ENCODE assay signal across 2 cellular contexts in the genomic region with DNA sequence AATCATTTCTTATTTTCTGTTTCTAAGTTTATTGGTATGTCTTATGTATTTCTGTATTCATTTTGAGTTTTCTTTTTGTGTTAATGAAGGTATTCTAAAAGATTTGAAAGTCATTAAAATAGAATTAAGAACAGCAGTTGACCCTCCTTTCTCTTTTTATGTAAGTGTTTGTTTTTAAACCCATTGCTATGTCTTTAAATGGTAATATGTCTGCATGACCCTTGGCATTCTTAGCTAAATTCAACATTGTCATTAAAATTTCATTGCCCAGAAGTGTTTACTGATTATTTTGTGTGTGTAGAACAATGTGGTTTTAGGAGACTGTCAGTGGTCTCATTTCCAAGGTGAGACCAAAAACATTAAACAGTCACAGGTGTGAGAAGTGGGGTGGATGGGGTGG.
TF ChIP-seq lines count a peak whose summit lies in the region.

No MANE protein-coding gene starts in this region.

TF ChIP-seq in GM23338, 12 proteins besides CTCF, POLR2A, EP300 and RAD21 (continued from another document):
- TF ChIP-seq, protein P1, sequence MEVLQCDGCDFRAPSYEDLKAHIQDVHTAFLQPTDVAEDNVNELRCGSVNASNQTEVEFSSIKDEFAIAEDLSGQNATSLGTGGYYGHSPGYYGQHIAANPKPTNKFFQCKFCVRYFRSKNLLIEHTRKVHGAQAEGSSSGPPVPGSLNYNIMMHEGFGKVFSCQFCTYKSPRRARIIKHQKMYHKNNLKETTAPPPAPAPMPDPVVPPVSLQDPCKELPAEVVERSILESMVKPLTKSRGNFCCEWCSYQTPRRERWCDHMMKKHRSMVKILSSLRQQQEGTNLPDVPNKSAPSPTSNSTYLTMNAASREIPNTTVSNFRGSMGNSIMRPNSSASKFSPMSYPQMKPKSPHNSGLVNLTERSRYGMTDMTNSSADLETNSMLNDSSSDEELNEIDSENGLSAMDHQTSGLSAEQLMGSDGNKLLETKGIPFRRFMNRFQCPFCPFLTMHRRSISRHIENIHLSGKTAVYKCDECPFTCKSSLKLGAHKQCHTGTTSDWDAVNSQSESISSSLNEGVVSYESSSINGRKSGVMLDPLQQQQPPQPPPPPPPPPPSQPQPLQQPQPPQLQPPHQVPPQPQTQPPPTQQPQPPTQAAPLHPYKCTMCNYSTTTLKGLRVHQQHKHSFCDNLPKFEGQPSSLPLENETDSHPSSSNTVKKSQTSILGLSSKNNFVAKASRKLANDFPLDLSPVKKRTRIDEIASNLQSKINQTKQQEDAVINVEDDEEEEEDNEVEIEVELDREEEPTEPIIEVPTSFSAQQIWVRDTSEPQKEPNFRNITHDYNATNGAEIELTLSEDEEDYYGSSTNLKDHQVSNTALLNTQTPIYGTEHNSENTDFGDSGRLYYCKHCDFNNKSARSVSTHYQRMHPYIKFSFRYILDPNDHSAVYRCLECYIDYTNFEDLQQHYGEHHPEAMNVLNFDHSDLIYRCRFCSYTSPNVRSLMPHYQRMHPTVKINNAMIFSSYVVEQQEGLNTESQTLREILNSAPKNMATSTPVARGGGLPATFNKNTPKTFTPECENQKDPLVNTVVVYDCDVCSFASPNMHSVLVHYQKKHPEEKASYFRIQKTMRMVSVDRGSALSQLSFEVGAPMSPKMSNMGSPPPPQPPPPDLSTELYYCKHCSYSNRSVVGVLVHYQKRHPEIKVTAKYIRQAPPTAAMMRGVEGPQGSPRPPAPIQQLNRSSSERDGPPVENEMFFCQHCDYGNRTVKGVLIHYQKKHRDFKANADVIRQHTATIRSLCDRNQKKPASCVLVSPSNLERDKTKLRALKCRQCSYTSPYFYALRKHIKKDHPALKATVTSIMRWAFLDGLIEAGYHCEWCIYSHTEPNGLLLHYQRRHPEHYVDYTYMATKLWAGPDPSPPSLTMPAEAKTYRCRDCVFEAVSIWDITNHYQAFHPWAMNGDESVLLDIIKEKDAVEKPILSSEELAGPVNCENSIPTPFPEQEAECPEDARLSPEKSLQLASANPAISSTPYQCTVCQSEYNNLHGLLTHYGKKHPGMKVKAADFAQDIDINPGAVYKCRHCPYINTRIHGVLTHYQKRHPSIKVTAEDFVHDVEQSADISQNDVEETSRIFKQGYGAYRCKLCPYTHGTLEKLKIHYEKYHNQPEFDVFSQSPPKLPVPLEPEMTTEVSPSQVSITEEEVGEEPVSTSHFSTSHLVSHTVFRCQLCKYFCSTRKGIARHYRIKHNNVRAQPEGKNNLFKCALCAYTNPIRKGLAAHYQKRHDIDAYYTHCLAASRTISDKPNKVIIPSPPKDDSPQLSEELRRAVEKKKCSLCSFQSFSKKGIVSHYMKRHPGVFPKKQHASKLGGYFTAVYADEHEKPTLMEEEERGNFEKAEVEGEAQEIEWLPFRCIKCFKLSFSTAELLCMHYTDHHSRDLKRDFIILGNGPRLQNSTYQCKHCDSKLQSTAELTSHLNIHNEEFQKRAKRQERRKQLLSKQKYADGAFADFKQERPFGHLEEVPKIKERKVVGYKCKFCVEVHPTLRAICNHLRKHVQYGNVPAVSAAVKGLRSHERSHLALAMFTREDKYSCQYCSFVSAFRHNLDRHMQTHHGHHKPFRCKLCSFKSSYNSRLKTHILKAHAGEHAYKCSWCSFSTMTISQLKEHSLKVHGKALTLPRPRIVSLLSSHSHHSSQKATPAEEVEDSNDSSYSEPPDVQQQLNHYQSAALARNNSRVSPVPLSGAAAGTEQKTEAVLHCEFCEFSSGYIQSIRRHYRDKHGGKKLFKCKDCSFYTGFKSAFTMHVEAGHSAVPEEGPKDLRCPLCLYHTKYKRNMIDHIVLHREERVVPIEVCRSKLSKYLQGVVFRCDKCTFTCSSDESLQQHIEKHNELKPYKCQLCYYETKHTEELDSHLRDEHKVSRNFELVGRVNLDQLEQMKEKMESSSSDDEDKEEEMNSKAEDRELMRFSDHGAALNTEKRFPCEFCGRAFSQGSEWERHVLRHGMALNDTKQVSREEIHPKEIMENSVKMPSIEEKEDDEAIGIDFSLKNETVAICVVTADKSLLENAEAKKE (CRISPR knock-in tag; IDR thresholded peaks at IDR 0.05): no peak

TF ChIP-seq in H1, 55 proteins besides CTCF, POLR2A, EP300 and RAD21 (continued from another document):
- TF ChIP-seq, protein P2, sequence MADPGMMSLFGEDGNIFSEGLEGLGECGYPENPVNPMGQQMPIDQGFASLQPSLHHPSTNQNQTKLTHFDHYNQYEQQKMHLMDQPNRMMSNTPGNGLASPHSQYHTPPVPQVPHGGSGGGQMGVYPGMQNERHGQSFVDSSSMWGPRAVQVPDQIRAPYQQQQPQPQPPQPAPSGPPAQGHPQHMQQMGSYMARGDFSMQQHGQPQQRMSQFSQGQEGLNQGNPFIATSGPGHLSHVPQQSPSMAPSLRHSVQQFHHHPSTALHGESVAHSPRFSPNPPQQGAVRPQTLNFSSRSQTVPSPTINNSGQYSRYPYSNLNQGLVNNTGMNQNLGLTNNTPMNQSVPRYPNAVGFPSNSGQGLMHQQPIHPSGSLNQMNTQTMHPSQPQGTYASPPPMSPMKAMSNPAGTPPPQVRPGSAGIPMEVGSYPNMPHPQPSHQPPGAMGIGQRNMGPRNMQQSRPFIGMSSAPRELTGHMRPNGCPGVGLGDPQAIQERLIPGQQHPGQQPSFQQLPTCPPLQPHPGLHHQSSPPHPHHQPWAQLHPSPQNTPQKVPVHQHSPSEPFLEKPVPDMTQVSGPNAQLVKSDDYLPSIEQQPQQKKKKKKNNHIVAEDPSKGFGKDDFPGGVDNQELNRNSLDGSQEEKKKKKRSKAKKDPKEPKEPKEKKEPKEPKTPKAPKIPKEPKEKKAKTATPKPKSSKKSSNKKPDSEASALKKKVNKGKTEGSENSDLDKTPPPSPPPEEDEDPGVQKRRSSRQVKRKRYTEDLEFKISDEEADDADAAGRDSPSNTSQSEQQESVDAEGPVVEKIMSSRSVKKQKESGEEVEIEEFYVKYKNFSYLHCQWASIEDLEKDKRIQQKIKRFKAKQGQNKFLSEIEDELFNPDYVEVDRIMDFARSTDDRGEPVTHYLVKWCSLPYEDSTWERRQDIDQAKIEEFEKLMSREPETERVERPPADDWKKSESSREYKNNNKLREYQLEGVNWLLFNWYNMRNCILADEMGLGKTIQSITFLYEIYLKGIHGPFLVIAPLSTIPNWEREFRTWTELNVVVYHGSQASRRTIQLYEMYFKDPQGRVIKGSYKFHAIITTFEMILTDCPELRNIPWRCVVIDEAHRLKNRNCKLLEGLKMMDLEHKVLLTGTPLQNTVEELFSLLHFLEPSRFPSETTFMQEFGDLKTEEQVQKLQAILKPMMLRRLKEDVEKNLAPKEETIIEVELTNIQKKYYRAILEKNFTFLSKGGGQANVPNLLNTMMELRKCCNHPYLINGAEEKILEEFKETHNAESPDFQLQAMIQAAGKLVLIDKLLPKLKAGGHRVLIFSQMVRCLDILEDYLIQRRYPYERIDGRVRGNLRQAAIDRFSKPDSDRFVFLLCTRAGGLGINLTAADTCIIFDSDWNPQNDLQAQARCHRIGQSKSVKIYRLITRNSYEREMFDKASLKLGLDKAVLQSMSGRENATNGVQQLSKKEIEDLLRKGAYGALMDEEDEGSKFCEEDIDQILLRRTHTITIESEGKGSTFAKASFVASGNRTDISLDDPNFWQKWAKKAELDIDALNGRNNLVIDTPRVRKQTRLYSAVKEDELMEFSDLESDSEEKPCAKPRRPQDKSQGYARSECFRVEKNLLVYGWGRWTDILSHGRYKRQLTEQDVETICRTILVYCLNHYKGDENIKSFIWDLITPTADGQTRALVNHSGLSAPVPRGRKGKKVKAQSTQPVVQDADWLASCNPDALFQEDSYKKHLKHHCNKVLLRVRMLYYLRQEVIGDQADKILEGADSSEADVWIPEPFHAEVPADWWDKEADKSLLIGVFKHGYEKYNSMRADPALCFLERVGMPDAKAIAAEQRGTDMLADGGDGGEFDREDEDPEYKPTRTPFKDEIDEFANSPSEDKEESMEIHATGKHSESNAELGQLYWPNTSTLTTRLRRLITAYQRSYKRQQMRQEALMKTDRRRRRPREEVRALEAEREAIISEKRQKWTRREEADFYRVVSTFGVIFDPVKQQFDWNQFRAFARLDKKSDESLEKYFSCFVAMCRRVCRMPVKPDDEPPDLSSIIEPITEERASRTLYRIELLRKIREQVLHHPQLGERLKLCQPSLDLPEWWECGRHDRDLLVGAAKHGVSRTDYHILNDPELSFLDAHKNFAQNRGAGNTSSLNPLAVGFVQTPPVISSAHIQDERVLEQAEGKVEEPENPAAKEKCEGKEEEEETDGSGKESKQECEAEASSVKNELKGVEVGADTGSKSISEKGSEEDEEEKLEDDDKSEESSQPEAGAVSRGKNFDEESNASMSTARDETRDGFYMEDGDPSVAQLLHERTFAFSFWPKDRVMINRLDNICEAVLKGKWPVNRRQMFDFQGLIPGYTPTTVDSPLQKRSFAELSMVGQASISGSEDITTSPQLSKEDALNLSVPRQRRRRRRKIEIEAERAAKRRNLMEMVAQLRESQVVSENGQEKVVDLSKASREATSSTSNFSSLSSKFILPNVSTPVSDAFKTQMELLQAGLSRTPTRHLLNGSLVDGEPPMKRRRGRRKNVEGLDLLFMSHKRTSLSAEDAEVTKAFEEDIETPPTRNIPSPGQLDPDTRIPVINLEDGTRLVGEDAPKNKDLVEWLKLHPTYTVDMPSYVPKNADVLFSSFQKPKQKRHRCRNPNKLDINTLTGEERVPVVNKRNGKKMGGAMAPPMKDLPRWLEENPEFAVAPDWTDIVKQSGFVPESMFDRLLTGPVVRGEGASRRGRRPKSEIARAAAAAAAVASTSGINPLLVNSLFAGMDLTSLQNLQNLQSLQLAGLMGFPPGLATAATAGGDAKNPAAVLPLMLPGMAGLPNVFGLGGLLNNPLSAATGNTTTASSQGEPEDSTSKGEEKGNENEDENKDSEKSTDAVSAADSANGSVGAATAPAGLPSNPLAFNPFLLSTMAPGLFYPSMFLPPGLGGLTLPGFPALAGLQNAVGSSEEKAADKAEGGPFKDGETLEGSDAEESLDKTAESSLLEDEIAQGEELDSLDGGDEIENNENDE (IDR thresholded peaks at IDR 0.05; ENCODE audit: insufficient replicate concordance, low read length): peak; percentile 94
- TF ChIP-seq BCL11A (IDR thresholded peaks at IDR 0.05; ENCODE audit: low read depth in 2 of 2, low read length in 2 of 2): no peak
